Comparison of ENCODE assay signal across 1 cellular context in the genomic region with DNA sequence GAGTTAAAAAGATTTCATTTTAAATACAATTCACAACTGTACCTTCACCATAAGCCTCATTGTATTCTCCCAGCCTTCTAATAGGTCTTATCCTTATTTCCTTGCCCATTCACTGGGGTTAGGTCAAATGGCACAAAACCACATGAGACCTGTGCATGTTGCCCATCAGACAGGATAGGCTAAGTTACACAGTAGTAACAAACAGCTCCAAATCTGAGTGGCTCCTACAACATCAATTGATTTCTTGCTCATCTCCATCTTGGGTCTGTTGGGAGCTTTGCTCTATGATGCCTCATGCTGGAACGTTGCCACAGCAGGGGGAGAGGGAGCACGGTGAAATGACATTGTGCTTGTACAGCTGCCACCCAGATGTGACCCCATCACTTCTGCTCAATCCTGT.
TF ChIP-seq lines count a peak whose summit lies in the region.

No MANE protein-coding gene starts in this region.

TF ChIP-seq in HCT116, 20 proteins besides CTCF, POLR2A, EP300 and RAD21 (continued from another document):
- TF ChIP-seq ZNF274 (IDR thresholded peaks at IDR 0.05; ENCODE audit: low read depth, low read length), result no peak
- TF ChIP-seq CBX3 (IDR thresholded peaks at IDR 0.05; ENCODE audit: low read depth), result no peak
- TF ChIP-seq POLR2AphosphoS5 (IDR thresholded peaks at IDR 0.05; ENCODE audit: low read depth, low read length), result no peak; the same call in 1 of the 2 replicates
- TF ChIP-seq SRF (IDR thresholded peaks at IDR 0.05; ENCODE audit: low read depth), result no peak
- TF ChIP-seq ELF1 (IDR thresholded peaks at IDR 0.05; ENCODE audit: borderline replicate concordance, low read depth), result no peak
- TF ChIP-seq, protein P1, sequence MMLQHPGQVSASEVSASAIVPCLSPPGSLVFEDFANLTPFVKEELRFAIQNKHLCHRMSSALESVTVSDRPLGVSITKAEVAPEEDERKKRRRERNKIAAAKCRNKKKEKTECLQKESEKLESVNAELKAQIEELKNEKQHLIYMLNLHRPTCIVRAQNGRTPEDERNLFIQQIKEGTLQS (IDR thresholded peaks at IDR 0.05), result no peak
- TF ChIP-seq TCF7L2 (IDR thresholded peaks at IDR 0.05; ENCODE audit: borderline replicate concordance, extremely low read depth, insufficient read depth, insufficient read length), result no peak
- TF ChIP-seq EGR1 (IDR thresholded peaks at IDR 0.05; ENCODE audit: low read depth), result no peak
- no peak for TF ChIP-seq ZFX (IDR thresholded peaks at IDR 0.05)
